Comparison of ENCODE assay signal across 17 cellular contexts in genomic region chr13:98792321-98792720, GRCh38. TPM values are rescaled to one million over a fixed set of nuclear protein-coding genes. Genes with fewer than 3 reads are reported as not detected.
A peak's percentile ranks its signal among the peaks of the same experiment; 100 is the strongest.
DNase-seq lines count a peak whose midpoint lies in the region; ATAC-seq and TF ChIP-seq lines count a peak whose summit lies in the region.
"Had no signal": no experiment of that assay in that cellular context is flagged by ENCODE, and none has a peak within 500 bp of the region (broad histone marks: within the 10 kb centered on the region; RNA-seq: fewer than 3 reads in every experiment).

No MANE protein-coding gene starts in this region.

- TF ChIP-seq CTCF in HEK293 (tag by site-specific recombination; IDR thresholded peaks at IDR 0.05) (no peak), endothelial cell (IDR thresholded peaks at IDR 0.05; ENCODE audit: unreplicated experiment) (no peak), mucosa of descending colon (IDR thresholded peaks at IDR 0.05) (no peak), type B pancreatic cell (conservative IDR thresholded peaks at IDR 0.05) (no peak), chondrocyte (IDR thresholded peaks at IDR 0.05) (no peak)

- peak overlapping the region; percentile 49 for H3K4me3 Mint-ChIP-seq in endothelial cell (ENCODE audit: unreplicated experiment)
- no peak overlapping the region for H3K4me3 Mint-ChIP-seq in type B pancreatic cell
- no peak overlapping the region for H3K4me3 Mint-ChIP-seq in chondrocyte (ENCODE audit: unreplicated experiment)
- H3K4me3 Mint-ChIP-seq: B cell; CD8-positive, alpha-beta T cell; H9; IgD-negative memory B cell had no signal

- H3K9me3 Mint-ChIP-seq in endothelial cell (ENCODE audit: unreplicated experiment) (no peaks in the 10 kb centered on the region), type B pancreatic cell (no peaks in the 10 kb centered on the region), chondrocyte (ENCODE audit: low read depth) (peaks cover 7% of the 10 kb centered on the region)
- H3K9me3 Mint-ChIP-seq: H9 had no signal

- POLR2A ChIA-PET in HEK293 (lab: Yijun Ruan, JAX), result no interaction called here

- ATAC-seq in mucosa of descending colon, result peak; percentile 93
- ATAC-seq: CD8-positive, alpha-beta T cell had no signal

- H3K27ac ChIP-seq in HEK293 (ENCODE audit: extremely low read depth, low read depth, low read length), result no peak overlapping the region

- CTCF ChIA-PET in HEK293 (lab: Yijun Ruan, JAX), result no interaction called here

- peaks cover 8% of the 10 kb centered on the region for H3K4me1 Mint-ChIP-seq in endothelial cell (ENCODE audit: unreplicated experiment)
- H3K4me1 Mint-ChIP-seq in type B pancreatic cell (ENCODE audit: unreplicated experiment), result no peaks in the 10 kb centered on the region
- H3K4me1 Mint-ChIP-seq in chondrocyte (ENCODE audit: low read depth), result no peaks in the 10 kb centered on the region
- H3K4me1 Mint-ChIP-seq: B cell had no signal

- DNase-seq in endothelial cell (ENCODE audit: low spot score) (no peak), mucosa of descending colon (peak in 1 of 3 donors; percentile 51), type B pancreatic cell (ENCODE audit: extremely low spot score, unreplicated experiment) (peak; percentile 16), SHP77 treated with DMSO at 0.1 percent for 48 hours (lab: John Stamatoyannopoulos, UW) (no peak), chondrocyte (ENCODE audit: low spot score) (no peak)
- DNase-seq in activated CD4-positive, alpha-beta T cell treated with anti-CD3 and anti-CD28 coated beads for 4 hours, result no peak
- DNase-seq: C1 segment of cervical spinal cord; CD8-positive, alpha-beta T cell; COR-L47; DMS153; GF-D8; GOT3; H9 had no signal

- H3K27me3 Mint-ChIP-seq in endothelial cell (ENCODE audit: unreplicated experiment) (peaks cover 4% of the 10 kb centered on the region), type B pancreatic cell (peaks cover 12% of the 10 kb centered on the region), chondrocyte (ENCODE audit: low read depth) (peaks cover 3% of the 10 kb centered on the region)

- H3K36me3 Mint-ChIP-seq in endothelial cell (ENCODE audit: low read depth, unreplicated experiment), result peaks cover 47% of the 10 kb centered on the region
- H3K36me3 Mint-ChIP-seq in type B pancreatic cell, result peaks cover 16% of the 10 kb centered on the region
- H3K36me3 Mint-ChIP-seq in chondrocyte (ENCODE audit: low read depth), result peaks cover 29% of the 10 kb centered on the region

- H3K4me1 ChIP-seq in HEK293 (ENCODE audit: control insufficient read depth, insufficient read depth, low read length) (no peaks in the 10 kb centered on the region), mucosa of descending colon (ENCODE audit: low read depth) (no peaks in the 10 kb centered on the region)

- H3K4me3 ChIP-seq in HEK293 (ENCODE audit: low read depth, low read length) (no peak overlapping the region), mucosa of descending colon (no peak overlapping the region)

- H3K9me3 ChIP-seq in HEK293 (ENCODE audit: control insufficient read depth, insufficient read depth, low read depth, low read length) (no peaks in the 10 kb centered on the region), mucosa of descending colon (no peaks in the 10 kb centered on the region)

- H3K36me3 ChIP-seq in HEK293 (ENCODE audit: control insufficient read depth in 2 of 2, insufficient read depth in 1 of 2, low read length in 2 of 2) (peaks cover 0 to 8% of the 10 kb centered on the region in 2 experiments; a peak in 1 of 3 replicates), mucosa of descending colon (ENCODE audit: low read depth) (no peaks in the 10 kb centered on the region)

- H3K27ac Mint-ChIP-seq in endothelial cell (ENCODE audit: unreplicated experiment) (no peak overlapping the region), type B pancreatic cell (no peak overlapping the region), chondrocyte (ENCODE audit: unreplicated experiment) (no peak overlapping the region)
- H3K27ac Mint-ChIP-seq: B cell; CD8-positive, alpha-beta T cell; H9; IgD-negative memory B cell had no signal

- intact Hi-C loops in mucosa of descending colon (cut with DNase I, micrococcal nuclease), result no loop called here

TF ChIP-seq in HEK293, 187 proteins besides CTCF, POLR2A, EP300 and RAD21:
- TF ChIP-seq ZNF600 (tag by site-specific recombination; IDR thresholded peaks at IDR 0.05) (0 out of 2 replicates have a peak, but pooled peaks have one; percentile 14), TCF7L2 (IDR thresholded peaks at IDR 0.05; ENCODE audit: borderline replicate concordance, low read depth, low read length) (no peak)

RNA-seq across cellular contexts. Expression of gene SLC15A1, which starts 39.8 kb away (rescaled TPM):
- total RNA-seq in endothelial cell (ENCODE audit: unreplicated experiment) (0.10 TPM), mucosa of descending colon (10 to 100 TPM; 27.2 to 45.1 (median 37.9) TPM), type B pancreatic cell (ENCODE audit: low replicate concordance) (3.2 and 10.9 TPM in 2 replicates), chondrocyte (not detected in 3 replicates)
- total RNA-seq: B cell; CD8-positive, alpha-beta T cell; HT1080 had no signal
